In genomic region chr9:93297659-93298497, GRCh38 we compare ENCODE assay signal across 14 cellular contexts.
DNase-seq lines count a peak whose midpoint lies in the region; ATAC-seq and TF ChIP-seq lines count a peak whose summit lies in the region.
"Had no signal": no experiment of that assay in that cellular context is flagged by ENCODE, and none has a peak within 500 bp of the region (broad histone marks: within the 10 kb centered on the region; RNA-seq: fewer than 3 reads in every experiment).

No MANE protein-coding gene starts in this region.

- no peak for TF ChIP-seq CTCF in esophagus muscularis mucosa (IDR thresholded peaks at IDR 0.05)

- no peaks in the 10 kb centered on the region for H3K9me3 ChIP-seq in esophagus muscularis mucosa

- H3K4me3 ChIP-seq in esophagus muscularis mucosa: no peak overlapping the region

- no peak overlapping the region for H3K4me3 Mint-ChIP-seq in activated naive CD4-positive, alpha-beta T cell treated with anti-CD3 and anti-CD28 coated beads, Interleukin-2, amount 10 ng/mL, durations not matched to agents 7 days and 5 days
- H3K4me3 Mint-ChIP-seq in stimulated activated memory B cell treated with anti-CD40 and anti-IgM and Interleukin-4, amounts not matched to agents 10 μg/mL and 1 μg/mL and 100 μg/mL, for 72 hours: no peak overlapping the region
- H3K4me3 Mint-ChIP-seq: B cell; effector memory CD8-positive, alpha-beta T cell; stimulated activated effector memory CD8-positive, alpha-beta T cell treated with anti-CD3 and anti-CD28 coated beads, Interleukin-12 subunit alpha, Interleukin-12 subunit beta, amount 100 ng/mL, for 72 hours had no signal

- peak in 1 of 2 donors; percentile 49 for DNase-seq in activated naive CD4-positive, alpha-beta T cell treated with anti-CD3 and anti-CD28 coated beads, Interleukin-2, amount 50 U/mL, for 72 hours (ENCODE audit: low spot score in 2 of 2)
- DNase-seq in activated naive CD4-positive, alpha-beta T cell treated with anti-CD3 and anti-CD28 coated beads, Interleukin-2, amount 10 ng/mL, durations not matched to agents 7 days and 5 days: no peak
- DNase-seq in NCI-H2029 (lab: John Stamatoyannopoulos, UW) (peak; percentile 80), esophagus muscularis mucosa (ENCODE audit: extremely low spot score) (peak; percentile 91), OCI-M1 (lab: John Stamatoyannopoulos, UW) (no peak)
- no peak for DNase-seq in NK-92 treated with Interleukin-12 subunit alpha and Interleukin-12 subunit beta, amount 100 ng/mL, for 24 hours (lab: John Stamatoyannopoulos, UW)
- DNase-seq: amniotic stem cell; effector memory CD8-positive, alpha-beta T cell; HCEC 1CT; stimulated activated CD4-positive, alpha-beta T cell treated with anti-CD3 and anti-CD28 coated beads, Interleukin-1b, Interleukin-23, amount 100 ng/mL, for 48 hours had no signal

- no peak overlapping the region for H3K27ac ChIP-seq in esophagus muscularis mucosa (replicated peaks in 1 of 4)

- H3K4me1 ChIP-seq in esophagus muscularis mucosa: peaks cover 0 to 24% (median 11%) of the 10 kb centered on the region in 4 donors

- TF ChIP-seq POLR2A in esophagus muscularis mucosa (IDR thresholded peaks at IDR 0.05; ENCODE audit: low read depth): no peak

- peaks cover 0 to 26% (median 15%) of the 10 kb centered on the region in 4 donors for H3K36me3 ChIP-seq in esophagus muscularis mucosa

- no peak for ATAC-seq in activated naive CD4-positive, alpha-beta T cell treated with anti-CD3 and anti-CD28 coated beads, Interleukin-2, amount 50 U/mL, for 72 hours
- no peak for ATAC-seq in stimulated activated memory B cell treated with anti-CD40 and anti-IgM and Interleukin-4, amounts not matched to agents 10 μg/mL and 1 μg/mL and 100 μg/mL, for 72 hours
- no peak for ATAC-seq in GM18867 (IDR thresholded peaks at IDR 0.05; ENCODE audit: unreplicated experiment)
- ATAC-seq: effector memory CD8-positive, alpha-beta T cell; stimulated activated effector memory CD8-positive, alpha-beta T cell treated with anti-CD3 and anti-CD28 coated beads, Interleukin-12 subunit alpha, Interleukin-12 subunit beta, amount 100 ng/mL, for 72 hours had no signal

- no peaks in the 10 kb centered on the region for H3K27me3 ChIP-seq in esophagus muscularis mucosa

- H3K9me3 Mint-ChIP-seq in activated naive CD4-positive, alpha-beta T cell treated with anti-CD3 and anti-CD28 coated beads, Interleukin-2, amount 50 U/mL, for 72 hours: no peaks in the 10 kb centered on the region
- H3K9me3 Mint-ChIP-seq in activated naive CD4-positive, alpha-beta T cell treated with anti-CD3 and anti-CD28 coated beads, Interleukin-2, amount 10 ng/mL, durations not matched to agents 7 days and 5 days: no peaks in the 10 kb centered on the region
- H3K9me3 Mint-ChIP-seq in stimulated activated memory B cell treated with anti-CD40 and anti-IgM and Interleukin-4, amounts not matched to agents 10 μg/mL and 1 μg/mL and 100 μg/mL, for 72 hours: no peaks in the 10 kb centered on the region
- H3K9me3 Mint-ChIP-seq: effector memory CD8-positive, alpha-beta T cell; stimulated activated effector memory CD8-positive, alpha-beta T cell treated with anti-CD3 and anti-CD28 coated beads, Interleukin-12 subunit alpha, Interleukin-12 subunit beta, amount 100 ng/mL, for 72 hours had no signal

- peaks cover 17% of the 10 kb centered on the region for H3K4me1 Mint-ChIP-seq in activated naive CD4-positive, alpha-beta T cell treated with anti-CD3 and anti-CD28 coated beads, Interleukin-2, amount 10 ng/mL, durations not matched to agents 7 days and 5 days
- peaks cover 39% of the 10 kb centered on the region for H3K4me1 Mint-ChIP-seq in stimulated activated memory B cell treated with anti-CD40 and anti-IgM and Interleukin-4, amounts not matched to agents 10 μg/mL and 1 μg/mL and 100 μg/mL, for 72 hours

- no peaks in the 10 kb centered on the region for H3K36me3 Mint-ChIP-seq in activated naive CD4-positive, alpha-beta T cell treated with anti-CD3 and anti-CD28 coated beads, Interleukin-2, amount 50 U/mL, for 72 hours
- H3K36me3 Mint-ChIP-seq in activated naive CD4-positive, alpha-beta T cell treated with anti-CD3 and anti-CD28 coated beads, Interleukin-2, amount 10 ng/mL, durations not matched to agents 7 days and 5 days: no peaks in the 10 kb centered on the region
- H3K36me3 Mint-ChIP-seq in stimulated activated memory B cell treated with anti-CD40 and anti-IgM and Interleukin-4, amounts not matched to agents 10 μg/mL and 1 μg/mL and 100 μg/mL, for 72 hours: peaks cover 5% of the 10 kb centered on the region
- H3K36me3 Mint-ChIP-seq: stimulated activated effector memory CD8-positive, alpha-beta T cell treated with anti-CD3 and anti-CD28 coated beads, Interleukin-12 subunit alpha, Interleukin-12 subunit beta, amount 100 ng/mL, for 72 hours had no signal

- CTCF ChIA-PET in activated naive CD4-positive, alpha-beta T cell treated with anti-CD3 and anti-CD28 coated beads, Interleukin-2, amount 10 ng/mL, durations not matched to agents 7 days and 5 days (lab: Charles Lee): interaction anchor here (1.1 kb wide), 1 partner anchor 65 kb away, joined by 3 read pairs; no protein-coding TSS in a partner anchor

- H3K27me3 Mint-ChIP-seq in activated naive CD4-positive, alpha-beta T cell treated with anti-CD3 and anti-CD28 coated beads, Interleukin-2, amount 10 ng/mL, durations not matched to agents 7 days and 5 days: peaks cover 9% of the 10 kb centered on the region
- peaks cover 29% of the 10 kb centered on the region for H3K27me3 Mint-ChIP-seq in stimulated activated memory B cell treated with anti-CD40 and anti-IgM and Interleukin-4, amounts not matched to agents 10 μg/mL and 1 μg/mL and 100 μg/mL, for 72 hours

- peak overlapping the region; percentile 24 to 74 for H3K27ac Mint-ChIP-seq in activated naive CD4-positive, alpha-beta T cell treated with anti-CD3 and anti-CD28 coated beads, Interleukin-2, amount 50 U/mL, for 72 hours
- H3K27ac Mint-ChIP-seq in activated naive CD4-positive, alpha-beta T cell treated with anti-CD3 and anti-CD28 coated beads, Interleukin-2, amount 10 ng/mL, durations not matched to agents 7 days and 5 days: no peak overlapping the region
- H3K27ac Mint-ChIP-seq in stimulated activated memory B cell treated with anti-CD40 and anti-IgM and Interleukin-4, amounts not matched to agents 10 μg/mL and 1 μg/mL and 100 μg/mL, for 72 hours: peak overlapping the region; percentile 9
- H3K27ac Mint-ChIP-seq: B cell; stimulated activated effector memory CD8-positive, alpha-beta T cell treated with anti-CD3 and anti-CD28 coated beads, Interleukin-12 subunit alpha, Interleukin-12 subunit beta, amount 100 ng/mL, for 72 hours had no signal

- TF ChIP-seq EP300 in esophagus muscularis mucosa (IDR thresholded peaks at IDR 0.05): no peak

- WGBS in esophagus muscularis mucosa: 67% methylated on average over 30 of the region's 33 CpGs

- intact Hi-C loops in esophagus muscularis mucosa (cut with DNase I): no loop called here

Comparison
In these comparisons a context has a peak if more than half of its experiments do, and no peak if none do; other contexts are left out.
1. DNase-seq: peak in NCI-H2029 (single experiment) and esophagus muscularis mucosa (single experiment); none in activated naive CD4-positive, alpha-beta T cell treated with anti-CD3 and anti-CD28 coated beads, Interleukin-2, amount 10 ng/mL, durations not matched to agents 7 days and 5 days (single experiment), OCI-M1 (single experiment) and NK-92 treated with Interleukin-12 subunit alpha and Interleukin-12 subunit beta, amount 100 ng/mL, for 24 hours (single experiment).